11 cellular contexts compared by ENCODE assay signal in genomic region chr9:97594414-97594921, GRCh38. TPM values are rescaled to one million over a fixed set of nuclear protein-coding genes. Genes with fewer than 3 reads are reported as not detected.
A peak's percentile ranks its signal among the peaks of the same experiment; 100 is the strongest.
DNase-seq lines count a peak whose midpoint lies in the region; ATAC-seq and TF ChIP-seq lines count a peak whose summit lies in the region.
"Had no signal": no experiment of that assay in that cellular context is flagged by ENCODE, and none has a peak within 500 bp of the region (broad histone marks: within the 10 kb centered on the region; RNA-seq: fewer than 3 reads in every experiment).

No MANE protein-coding gene starts in this region.

- intact Hi-C loops in heart left ventricle (cut with DNase I), result loop anchor here in 4 of 10 donors (10.0 kb wide), 1 partner anchor 90 kb away; the partner anchor contains the start of gene TMOD1 (in 4 of the 4)

- POLR2A ChIA-PET in HEK293T (lab: Yijun Ruan, JAX), result no interaction called here

- 45 to 60% (median 51%) methylated on average over 6 to 10 of the region's 10 CpGs for WGBS in heart left ventricle, 4 donors

- H3K27me3 ChIP-seq in heart left ventricle (no peaks in the 10 kb centered on the region), skeletal muscle tissue (ENCODE audit: control insufficient read depth in 3 of 3, insufficient read depth in 3 of 3, low read length in 3 of 3) (no peaks in the 10 kb centered on the region)

- H3K4me1 ChIP-seq in heart left ventricle, result peaks cover 0 to 63% (median 21%) of the 10 kb centered on the region in 12 donors
- H3K4me1 ChIP-seq in skeletal muscle tissue (ENCODE audit: control insufficient read depth in 3 of 3, insufficient read depth in 3 of 3, low read length in 3 of 3), result peaks cover 49 to 70% (median 70%) of the 10 kb centered on the region in 3 donors

- H3K9me3 ChIP-seq in heart left ventricle (no peaks in the 10 kb centered on the region), skeletal muscle tissue (ENCODE audit: control insufficient read depth in 3 of 3, low read length in 3 of 3) (no peaks in the 10 kb centered on the region)

- CTCF ChIA-PET in HEK293T (lab: Yijun Ruan, JAX), result interaction anchor here (1.7 kb wide), 1 partner anchor 21 kb away, joined by 6 read pairs; no protein-coding TSS in a partner anchor

- no peak for TF ChIP-seq CTCF in heart left ventricle (IDR thresholded peaks at IDR 0.05)

- H3K27ac ChIP-seq in heart left ventricle, result peak overlapping the region; percentile 11 to 85 (median 68)
- H3K27ac ChIP-seq in skeletal muscle tissue (ENCODE audit: low read depth, low read length), result peak overlapping the region; percentile 75
- H3K27ac ChIP-seq: KMS-11, SK-N-MC had no signal

- DNase-seq in NCI-H1092 (lab: John Stamatoyannopoulos, UW) (peak; percentile 73), NCI-H69 (lab: John Stamatoyannopoulos, UW) (peak; percentile 93), heart left ventricle (peak; percentile 51 to 80 (median 69)), NCI-H2227 (lab: John Stamatoyannopoulos, UW; ENCODE audit: unreplicated experiment) (no peak), HEK293T (ENCODE audit: extremely low spot score) (no peak)
- no peak for DNase-seq in activated CD4-positive, alpha-beta T cell treated with anti-CD3 and anti-CD28 coated beads for 1 hour

- H3K4me3 ChIP-seq in heart left ventricle (no peak overlapping the region), skeletal muscle tissue (ENCODE audit: low read length in 3 of 3) (peak overlapping the region in 1 of 3 donors; percentile 16)
- H3K4me3 ChIP-seq: SK-N-MC had no signal

- no peak for TF ChIP-seq POLR2A in heart left ventricle (IDR thresholded peaks at IDR 0.05)

- peak overlapping the region in 2 of 3 donors; percentile 50 to 57 for H3K9ac ChIP-seq in skeletal muscle tissue (ENCODE audit: low read depth in 1 of 3, low read length in 3 of 3)
- H3K9ac ChIP-seq: KMS-11 had no signal

- ATAC-seq in heart left ventricle (peak; percentile 64 to 86 (median 76)), HG03342 (IDR thresholded peaks at IDR 0.05; ENCODE audit: unreplicated experiment) (no peak)
- ATAC-seq: sciatic nerve had no signal

- H3K36me3 ChIP-seq in heart left ventricle (peaks cover 0 to 33% (median 10%) of the 10 kb centered on the region in 9 donors), skeletal muscle tissue (ENCODE audit: control insufficient read depth in 3 of 3, insufficient read depth in 3 of 3, low read length in 3 of 3) (peaks cover 8 to 15% (median 10%) of the 10 kb centered on the region in 3 donors)

TF ChIP-seq in HEK293T, 16 proteins besides CTCF, POLR2A, EP300 and RAD21:
- TF ChIP-seq TARDBP (IDR thresholded peaks at IDR 0.05), result no peak
- no peak for TF ChIP-seq SP1 (IDR thresholded peaks at IDR 0.05)
- TF ChIP-seq HDGF (IDR thresholded peaks at IDR 0.05; ENCODE audit: borderline replicate concordance), result no peak
- TF ChIP-seq ELF4 (IDR thresholded peaks at IDR 0.05), result no peak
- TF ChIP-seq FOXK2 (IDR thresholded peaks at IDR 0.05), result no peak
- TF ChIP-seq ZNF384 (IDR thresholded peaks at IDR 0.05), result no peak
- TF ChIP-seq SUZ12 (IDR thresholded peaks at IDR 0.05), result no peak
- TF ChIP-seq CTBP1 (IDR thresholded peaks at IDR 0.05; ENCODE audit: borderline replicate concordance), result no peak
- TF ChIP-seq BHLHE40 (IDR thresholded peaks at IDR 0.05; ENCODE audit: borderline replicate concordance), result no peak
- no peak for TF ChIP-seq L3MBTL2 (conservative IDR thresholded peaks at IDR 0.05)
- no peak for TF ChIP-seq FOXA1 (IDR thresholded peaks at IDR 0.05)
- no peak for TF ChIP-seq NFRKB (IDR thresholded peaks at IDR 0.05)
- TF ChIP-seq PKNOX1 (IDR thresholded peaks at IDR 0.05), result no peak
- TF ChIP-seq LEF1 (IDR thresholded peaks at IDR 0.05; ENCODE audit: borderline replicate concordance), result no peak
- no peak for TF ChIP-seq ARNT (IDR thresholded peaks at IDR 0.05)
- TF ChIP-seq FOXM1 (IDR thresholded peaks at IDR 0.05; ENCODE audit: borderline replicate concordance), result no peak

RNA-seq across cellular contexts. Expression of gene TSTD2, which starts 38.7 kb away (rescaled TPM):
- 10 to 100 TPM; 16.5 to 32.9 (median 22.4) TPM for total RNA-seq in heart left ventricle
- 10 to 100 TPM; 10.5 to 14.6 TPM for polyA plus RNA-seq in heart left ventricle
- 21.4 TPM for total RNA-seq in skeletal muscle tissue

RNA-seq across cellular contexts. Expression of gene NCBP1, which starts 39.2 kb away (rescaled TPM):
- 10 to 100 TPM; 13.9 to 22.4 (median 19.7) TPM for total RNA-seq in heart left ventricle
- polyA plus RNA-seq in heart left ventricle, result 10 to 100 TPM in 1 of 2 donors, 1 to 10 TPM in 1; 6.9 to 17.2 TPM
- 50.1 TPM for total RNA-seq in skeletal muscle tissue

Comparison
In these comparisons a context has a peak if more than half of its experiments do, and no peak if none do; other contexts are left out.
1. DNase-seq: peak in NCI-H1092 (single experiment), NCI-H69 (single experiment) and heart left ventricle (5 of 5); none in activated CD4-positive, alpha-beta T cell treated with anti-CD3 and anti-CD28 coated beads for 1 hour (single experiment), NCI-H2227 (single experiment) and HEK293T (single experiment).